In genomic region chr10:121608669-121609190, GRCh38 we compare ENCODE assay signal across 8 cellular contexts. TPM values are rescaled to one million over a fixed set of nuclear protein-coding genes. Genes with fewer than 3 reads are reported as not detected.
DNase-seq lines count a peak whose midpoint lies in the region; ATAC-seq, FAIRE-seq and TF ChIP-seq lines count a peak whose summit lies in the region.

No MANE protein-coding gene starts in this region.

- H3K36me3 ChIP-seq in A673 (ENCODE audit: insufficient read depth, low read length, poor library complexity, severe bottlenecking) (no peaks in the 10 kb centered on the region), gastroesophageal sphincter (no peaks in the 10 kb centered on the region), ovary (no peaks in the 10 kb centered on the region)

- TF ChIP-seq CTCF in A673 (conservative IDR thresholded peaks at IDR 0.05; ENCODE audit: low read depth, low read length), result peak; percentile 80
- TF ChIP-seq CTCF in gastroesophageal sphincter (IDR thresholded peaks at IDR 0.05), result peak; percentile 88 to 97 (median 94)
- peak; percentile 86 to 90 (median 89) for TF ChIP-seq CTCF in ovary (IDR thresholded peaks at IDR 0.05)

- CTCF ChIA-PET in A673 (lab: Charles Lee), result interaction anchor here (0.7 to 1.2 kb wide), 3 partner anchors 494 to 1190 kb away, joined by 4 to 6 read pairs (median 5); no protein-coding TSS in a partner anchor

- peaks cover 10% of the 10 kb centered on the region for H3K27me3 ChIP-seq in A673 (replicated peaks; ENCODE audit: insufficient read depth, low read depth, low read length, poor library complexity)
- H3K27me3 ChIP-seq in gastroesophageal sphincter, result peaks cover 14% of the 10 kb centered on the region
- no peaks in the 10 kb centered on the region for H3K27me3 ChIP-seq in ovary

- H3K4me1 ChIP-seq in A673 (ENCODE audit: insufficient read depth, low read length, poor library complexity, severe bottlenecking) (no peaks in the 10 kb centered on the region), gastroesophageal sphincter (peaks cover 0 to 14% (median 5%) of the 10 kb centered on the region in 3 donors), ovary (ENCODE audit: insufficient read depth) (peaks cover 2% of the 10 kb centered on the region)

- intact Hi-C loops in A673 (cut with micrococcal nuclease; ENCODE audit: unreplicated experiment) (loop anchor here (1.0 kb wide), 1 partner anchor 665 kb away; no protein-coding TSS in a partner anchor), ovary (cut with DNase I) (loop anchor here in 2 of 4 donors (5.0 kb wide), 2 partner anchors 124 to 661 kb away; no protein-coding TSS in a partner anchor)

- H3K27ac ChIP-seq in A673 (ENCODE audit: low read depth, low read length, poor library complexity, severe bottlenecking) (no peak overlapping the region), gastroesophageal sphincter (peak overlapping the region in 1 of 4 donors; percentile 60), ovary (no peak overlapping the region)

- H3K9me3 ChIP-seq in A673 (ENCODE audit: low read depth, low read length, poor library complexity, severe bottlenecking) (no peaks in the 10 kb centered on the region), gastroesophageal sphincter (no peaks in the 10 kb centered on the region), ovary (no peaks in the 10 kb centered on the region)

- 0% methylated on average over 1 of the region's 53 CpGs; no CpG with 5 or more reads in 1 of the 2 donors for WGBS in gastroesophageal sphincter (ENCODE audit: low coverage in 1 of 2), 2 donors
- WGBS in ovary, 3 donors, result 7 to 13% (median 9%) methylated on average over 36 to 52 of the region's 53 CpGs

- ATAC-seq in HG03571 (IDR thresholded peaks at IDR 0.05; ENCODE audit: unreplicated experiment) (peak; percentile 64), gastroesophageal sphincter (peak; percentile 76), HG02763 (IDR thresholded peaks at IDR 0.05; ENCODE audit: unreplicated experiment) (no peak), HG03025 (IDR thresholded peaks at IDR 0.05; ENCODE audit: low FRiP score, unreplicated experiment) (no peak)

- POLR2A ChIA-PET in A673 (lab: Charles Lee; ENCODE audit: low non-redundant PET), result no interaction called here

- no peak for TF ChIP-seq EP300 in gastroesophageal sphincter (IDR thresholded peaks at IDR 0.05)
- TF ChIP-seq EP300 in ovary (IDR thresholded peaks at IDR 0.05), result no peak

- no peak for TF ChIP-seq POLR2A in GM12892 (IDR thresholded peaks at IDR 0.05; ENCODE audit: low read depth, low read length)
- no peak for TF ChIP-seq POLR2A in gastroesophageal sphincter (IDR thresholded peaks at IDR 0.05)
- TF ChIP-seq POLR2A in ovary (IDR thresholded peaks at IDR 0.05), result no peak

- BruUV-seq in A673 (replicated peaks; lab: Mats Ljungman, UMichigan), result no TSS peak

- DNase-seq in A673 (ENCODE audit: low spot score), result peak; percentile 46
- DNase-seq in GM12892 (ENCODE audit: insufficient read length), result peak; percentile 62
- DNase-seq in activated CD4-positive, alpha-beta T cell treated with anti-CD3 and anti-CD28 coated beads, Interleukin-2, amount 50 U/mL, for 1 hour, result peak; percentile 3
- peak; percentile 38 to 75 (median 56) for DNase-seq in ovary

- no peak for FAIRE-seq in GM12892 (lab: Jason Lieb, UNC)

- H3K4me3 ChIP-seq in A673 (ENCODE audit: low read depth, low read length, poor library complexity, severe bottlenecking) (peak overlapping the region; percentile 37), gastroesophageal sphincter (peak overlapping the region; percentile 17 to 48), ovary (peak overlapping the region; percentile 30)

RNA-seq across cellular contexts. Expression of gene FGFR2, which starts 10.5 kb away (rescaled TPM):
- total RNA-seq in A673 (2021), result 0.60 and 1.6 TPM in 2 replicates
- not detected for polyA plus RNA-seq in GM12892 (2012; ENCODE audit: missing spikeins)
- 10 to 100 TPM; 41.6 to 79.3 (median 60.5) TPM for total RNA-seq in gastroesophageal sphincter
- total RNA-seq in ovary, result 10 to 100 TPM; 11.9 to 52.2 (median 29.7) TPM
- polyA plus RNA-seq in ovary, result 10 to 100 TPM in 1 of 2 donors, 1 to 10 TPM in 1; 8.8 to 16.1 TPM

Comparison
In these comparisons a context has a peak if more than half of its experiments do, and no peak if none do; other contexts are left out.
1. DNase-seq: peak in every context shown above with its lines; median percentile 62 in GM12892; 56 in ovary; 46 in A673; 3 in activated CD4-positive, alpha-beta T cell treated with anti-CD3 and anti-CD28 coated beads, Interleukin-2, amount 50 U/mL, for 1 hour.
2. ATAC-seq: peak in HG03571 (single experiment) and gastroesophageal sphincter (single experiment); none in HG02763 (single experiment) and HG03025 (single experiment).
3. Peak in every context shown above with its lines, with median percentiles within 50 percentile points of each other: H3K4me3 ChIP-seq and CTCF ChIP-seq.